Comparison of ENCODE assay signal across 1 cellular context in genomic region chr10:90138844-90139243, GRCh38.
TF ChIP-seq lines count a peak whose summit lies in the region.

No MANE protein-coding gene starts in this region.

TF ChIP-seq in HepG2, 621 proteins besides CTCF, POLR2A, EP300 and RAD21 (continued from another document):
- TF ChIP-seq GLMP (CRISPR knock-in tag; IDR thresholded peaks at IDR 0.05; ENCODE audit: borderline replicate concordance) = no peak
